Comparison of ENCODE assay signal across 27 cellular contexts in the genomic region with DNA sequence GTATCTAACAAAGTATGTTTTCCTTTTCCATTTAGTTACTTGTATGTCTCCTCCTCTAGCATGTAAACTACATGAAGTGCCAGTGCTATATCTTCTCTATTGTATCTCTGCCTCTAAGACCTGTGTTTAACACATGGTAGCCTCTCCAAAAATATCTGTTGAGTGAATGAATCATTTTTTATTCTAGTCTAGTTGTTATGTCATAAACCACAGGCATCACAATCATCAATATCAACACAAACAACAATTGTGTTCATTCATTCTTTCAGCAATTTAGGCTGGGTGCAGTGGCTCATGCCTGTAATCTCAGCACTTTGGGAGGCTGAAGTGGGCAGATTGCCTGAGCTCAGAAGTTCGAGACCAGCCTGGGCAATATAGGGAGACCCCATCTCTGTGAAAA.
"Had no signal": no experiment of that assay in that cellular context is flagged by ENCODE, and none has a peak within 500 bp of the region (broad histone marks: within the 10 kb centered on the region; RNA-seq: fewer than 3 reads in every experiment).

No MANE protein-coding gene starts in this region.

- H3K27me3 ChIP-seq: ascending aorta, neural progenitor cell, right atrium auricular region, spleen, uterus had no signal

- H3K9me3 ChIP-seq: ascending aorta, right atrium auricular region, spleen, thoracic aorta, uterus had no signal

- FAIRE-seq: endothelial cell of umbilical vein, frontal cortex, islet of Langerhans had no signal

- ATAC-seq: esophagus mucosa, left ventricle myocardium superior, natural killer cell had no signal

- H3K36me3 ChIP-seq: ascending aorta, neural progenitor cell, right atrium auricular region, spleen, thoracic aorta, uterus had no signal

- H3K4me1 ChIP-seq: ascending aorta, parathyroid adenoma, spleen had no signal

- H3K4me3 ChIP-seq: ascending aorta, neural progenitor cell, right atrium auricular region, spleen, thoracic aorta, uterus had no signal

- H3K27ac ChIP-seq: ascending aorta, neural progenitor cell, parathyroid adenoma, spleen, thoracic aorta, uterus had no signal

- DNase-seq: activated CD4-positive, alpha-beta memory T cell treated with anti-CD3 and anti-CD28 coated beads for 36 hours; activated CD4-positive, alpha-beta T cell treated with anti-CD3 and anti-CD28 coated beads, Interleukin-2, amount 10 ng/mL, durations not matched to agents 24 days and 14 days; activated CD4-positive, CD25-positive, alpha-beta regulatory T cell treated with anti-CD3 and anti-CD28 coated beads, Interleukin-2, amount 50 U/mL, for 72 hours; activated CD8-positive, alpha-beta memory T cell treated with anti-CD3 and anti-CD28 coated beads, Interleukin-2, amount 50 U/mL, for 4 hours; activated effector memory CD4-positive, alpha-beta T cell treated with anti-CD3 and anti-CD28 coated beads, Interleukin-2, amount 50 U/mL, for 16 hours; activated naive CD4-positive, alpha-beta T cell treated with anti-CD3 and anti-CD28 coated beads for 36 hours; activated naive CD8-positive, alpha-beta T cell treated with anti-CD3 and anti-CD28 coated beads, Interleukin-2, amount 10 ng/mL, durations not matched to agents 7 days and 5 days; activated T-cell treated with anti-CD3 and anti-CD28 coated beads, Interleukin-2, amount 50 U/mL, for 1 hour; glutamatergic neuron; left ventricle myocardium superior; natural killer cell; occipital lobe; spleen; stimulated activated CD4-positive, alpha-beta T cell treated with anti-CD3 and anti-CD28 coated beads, Interleukin-2, amount 100 ng/mL, for 48 hours; stimulated activated naive CD4-positive, alpha-beta T cell treated with Interleukin-2 at 50 U/mL for 16 hours; T-helper 2 cell; trophoblast cell; uterus had no signal
